Comparison of ENCODE assay signal across 8 cellular contexts in the genomic region with DNA sequence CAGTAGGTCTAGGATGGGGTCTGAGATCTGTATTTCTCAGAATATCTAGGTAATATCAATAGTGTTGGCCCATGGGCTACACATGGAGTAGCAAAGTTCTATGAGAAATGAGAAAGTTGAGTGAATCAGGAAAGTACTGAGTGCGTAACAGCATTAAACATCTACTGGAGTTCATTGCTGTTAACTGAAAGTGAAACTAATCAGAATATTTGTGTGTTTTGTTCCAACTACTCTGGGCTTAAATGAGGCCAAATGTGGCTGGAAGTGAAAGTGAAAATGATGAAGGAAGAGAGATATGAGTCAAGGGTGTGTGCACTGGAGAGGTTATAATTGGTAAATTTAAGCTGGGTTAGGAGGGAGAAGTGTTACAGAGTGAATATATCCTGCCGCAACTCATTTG. TPM values are rescaled to one million over a fixed set of nuclear protein-coding genes. Genes with fewer than 3 reads are reported as not detected.
DNase-seq lines count a peak whose midpoint lies in the region; ATAC-seq and TF ChIP-seq lines count a peak whose summit lies in the region.

No MANE protein-coding gene starts in this region.

- CTCF ChIA-PET in SK-N-SH (lab: Yijun Ruan, JAX), result no interaction called here

- no peaks in the 10 kb centered on the region for H4K20me1 ChIP-seq in SK-N-SH (ENCODE audit: insufficient read depth)

- TF ChIP-seq POLR2A in body of pancreas (IDR thresholded peaks at IDR 0.05), result no peak

- ATAC-seq in HG03139 (IDR thresholded peaks at IDR 0.05; ENCODE audit: unreplicated experiment), result peak; percentile 100
- peak; percentile 64 for ATAC-seq in foreskin keratinocyte
- ATAC-seq in body of pancreas, result no peak

- peaks cover 2% of the 10 kb centered on the region for H3K27me3 Mint-ChIP-seq in endothelial cell (ENCODE audit: unreplicated experiment)

- H3K9me3 ChIP-seq in SK-N-SH (no peaks in the 10 kb centered on the region), body of pancreas (no peaks in the 10 kb centered on the region)

- H3K27me3 ChIP-seq in SK-N-SH (ENCODE audit: insufficient read depth) (no peaks in the 10 kb centered on the region), foreskin keratinocyte (no peaks in the 10 kb centered on the region), body of pancreas (no peaks in the 10 kb centered on the region)

- TF ChIP-seq EP300 in SK-N-SH (IDR thresholded peaks at IDR 0.05; ENCODE audit: borderline replicate concordance in 1 of 2, low read depth in 1 of 2, low read length in 1 of 2), result no peak

- no peaks in the 10 kb centered on the region for H3K4me1 Mint-ChIP-seq in endothelial cell (ENCODE audit: unreplicated experiment)

- TF ChIP-seq CTCF in SK-N-SH (IDR thresholded peaks at IDR 0.05), result no peak
- TF ChIP-seq CTCF in foreskin keratinocyte (conservative IDR thresholded peaks at IDR 0.05), result no peak
- TF ChIP-seq CTCF in endothelial cell (IDR thresholded peaks at IDR 0.05; ENCODE audit: unreplicated experiment), result no peak
- no peak for TF ChIP-seq CTCF in body of pancreas (IDR thresholded peaks at IDR 0.05)

- no peak overlapping the region for H3K9ac ChIP-seq in SK-N-SH

- H3K27ac ChIP-seq in SK-N-SH (ENCODE audit: low read depth in 2 of 2, low read length in 1 of 2), result no peak overlapping the region
- H3K27ac ChIP-seq in foreskin keratinocyte, result no peak overlapping the region
- H3K27ac ChIP-seq in body of pancreas, result no peak overlapping the region

- H3K4me2 ChIP-seq in SK-N-SH, result peak overlapping the region; percentile 26; the same call in 1 of the 2 replicates

- DNase-seq in DMS53 (lab: John Stamatoyannopoulos, UW) (peak; percentile 55), GM19240 (ENCODE audit: insufficient read length, low spot score) (peak; percentile 38), SK-N-SH (no peak), foreskin keratinocyte (no peak), endothelial cell (ENCODE audit: low spot score) (no peak), NCI-H526 treated with DMSO at 0.1 percent for 48 hours (lab: John Stamatoyannopoulos, UW) (no peak), body of pancreas (no peak)

- H3K4me3 ChIP-seq in SK-N-SH (ENCODE audit: low read depth in 2 of 2, low read length in 1 of 2), result peak overlapping the region in 1 of 2 experiments; percentile 35; a peak in 2 of 4 replicates
- H3K4me3 ChIP-seq in body of pancreas, result no peak overlapping the region

- no peaks in the 10 kb centered on the region for H3K36me3 Mint-ChIP-seq in endothelial cell (ENCODE audit: low read depth, unreplicated experiment)

- H3K4me3 Mint-ChIP-seq in endothelial cell (ENCODE audit: unreplicated experiment), result no peak overlapping the region

- peak overlapping the region; percentile 47 for H2AFZ ChIP-seq in SK-N-SH (ENCODE audit: low read depth)

- TF ChIP-seq RAD21 in SK-N-SH (IDR thresholded peaks at IDR 0.05; ENCODE audit: low read length), result no peak

- POLR2A ChIA-PET in SK-N-SH (lab: Yijun Ruan, JAX), result no interaction called here

- intact Hi-C loops in body of pancreas (cut with DNase I), result no loop called here

- H3K79me2 ChIP-seq in SK-N-SH (ENCODE audit: insufficient read depth), result no peaks in the 10 kb centered on the region

- WGBS in SK-N-SH (ENCODE audit: low lambda C conversion rate), result 96% methylated on average over 2 of the region's 2 CpGs
- 77 to 80% methylated on average over 2 of the region's 2 CpGs for WGBS in body of pancreas, 2 donors

- no peaks in the 10 kb centered on the region for H3F3A ChIP-seq in SK-N-SH (replicated peaks; ENCODE audit: insufficient read depth)

- H3K27ac Mint-ChIP-seq in endothelial cell (ENCODE audit: unreplicated experiment), result no peak overlapping the region

- no peaks in the 10 kb centered on the region for H3K9me3 Mint-ChIP-seq in endothelial cell (ENCODE audit: unreplicated experiment)

- H3K36me3 ChIP-seq in SK-N-SH (replicated peaks in 1 of 2; ENCODE audit: control insufficient read depth in 1 of 2, insufficient read depth in 2 of 2, low read length in 1 of 2) (no peaks in the 10 kb centered on the region), body of pancreas (replicated peaks in 1 of 2; ENCODE audit: insufficient read depth in 1 of 2, low read depth in 2 of 2) (no peaks in the 10 kb centered on the region)

- no peaks in the 10 kb centered on the region for H3K4me1 ChIP-seq in SK-N-SH (ENCODE audit: control insufficient read depth in 1 of 2, insufficient read depth in 2 of 2, low read depth in 1 of 2, low read length in 1 of 2)
- H3K4me1 ChIP-seq in foreskin keratinocyte, result no peaks in the 10 kb centered on the region
- no peaks in the 10 kb centered on the region for H3K4me1 ChIP-seq in body of pancreas

- no peaks in the 10 kb centered on the region for H3K9me2 ChIP-seq in SK-N-SH

TF ChIP-seq in SK-N-SH, 30 proteins besides CTCF, POLR2A, EP300 and RAD21:
- TF ChIP-seq RXRA (IDR thresholded peaks at IDR 0.05; ENCODE audit: borderline replicate concordance, low read depth), result no peak
- no peak for TF ChIP-seq JUND (IDR thresholded peaks at IDR 0.05)
- TF ChIP-seq NRF1 (IDR thresholded peaks at IDR 0.05; ENCODE audit: low read depth, low read length), result no peak
- TF ChIP-seq, protein P1, sequence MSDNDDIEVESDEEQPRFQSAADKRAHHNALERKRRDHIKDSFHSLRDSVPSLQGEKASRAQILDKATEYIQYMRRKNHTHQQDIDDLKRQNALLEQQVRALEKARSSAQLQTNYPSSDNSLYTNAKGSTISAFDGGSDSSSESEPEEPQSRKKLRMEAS (IDR thresholded peaks at IDR 0.05; ENCODE audit: low read depth), result no peak
- no peak for TF ChIP-seq ELF1 (IDR thresholded peaks at IDR 0.05)
- no peak for TF ChIP-seq MXI1 (IDR thresholded peaks at IDR 0.05; ENCODE audit: low read depth, low read length)
- no peak for TF ChIP-seq GABPA (IDR thresholded peaks at IDR 0.05; ENCODE audit: low read depth)
TF ChIP-seq in SK-N-SH: peak in this region for 0.

RNA-seq across cellular contexts. Expression of gene TMEM106B, which starts 46.5 kb away (rescaled TPM):
- polyA plus RNA-seq in SK-N-SH (2012; rRNA removed), result 20.4 and 27.3 TPM in 2 replicates
- polyA plus RNA-seq in SK-N-SH (2012; cell fraction: cytosol; rRNA removed), result 38.8 and 40.3 TPM in 2 replicates
- polyA plus RNA-seq in SK-N-SH (2012; cell fraction: nucleus; rRNA removed), result 6.7 and 13.2 TPM in 2 replicates
- total RNA-seq in foreskin keratinocyte, result 31.9 and 33.1 TPM in 2 replicates
- polyA plus RNA-seq in foreskin keratinocyte, result 7.9 and 9.5 TPM in 2 replicates
- 23.2 TPM for total RNA-seq in endothelial cell (ENCODE audit: unreplicated experiment)
- total RNA-seq in body of pancreas, result 10 to 100 TPM; 42.8 to 46.5 TPM

Comparison
In these comparisons a context has a peak if more than half of its experiments do, and no peak if none do; other contexts are left out.
1. DNase-seq: peak in DMS53 (single experiment) and GM19240 (single experiment); none in SK-N-SH (single experiment), foreskin keratinocyte (0 of 2), endothelial cell (single experiment), NCI-H526 treated with DMSO at 0.1 percent for 48 hours (single experiment) and body of pancreas (0 of 4).